Comparison of ENCODE assay signal across 16 cellular contexts in genomic region chr14:50794063-50794645, GRCh38. TPM values are rescaled to one million over a fixed set of nuclear protein-coding genes. Genes with fewer than 3 reads are reported as not detected.
A peak's percentile ranks its signal among the peaks of the same experiment; 100 is the strongest.
DNase-seq lines count a peak whose midpoint lies in the region; ATAC-seq, FAIRE-seq and TF ChIP-seq lines count a peak whose summit lies in the region.
"Had no signal": no experiment of that assay in that cellular context is flagged by ENCODE, and none has a peak within 500 bp of the region (broad histone marks: within the 10 kb centered on the region; RNA-seq: fewer than 3 reads in every experiment).

No MANE protein-coding gene starts in this region.

- H3K4me1 Mint-ChIP-seq in CD4-positive, alpha-beta T cell (ENCODE audit: low read depth): peaks cover 91% of the 10 kb centered on the region
- H3K4me1 Mint-ChIP-seq in T-cell: peaks cover 86 to 93% (median 89%) of the 10 kb centered on the region in 3 donors
- peaks cover 43 to 98% (median 89%) of the 10 kb centered on the region in 4 donors for H3K4me1 Mint-ChIP-seq in naive thymus-derived CD8-positive, alpha-beta T cell

- no peak for FAIRE-seq in urothelium cell line (lab: Jason Lieb, UNC)

- H3K27me3 Mint-ChIP-seq in CD4-positive, alpha-beta T cell: no peaks in the 10 kb centered on the region
- no peaks in the 10 kb centered on the region for H3K27me3 Mint-ChIP-seq in T-cell
- no peaks in the 10 kb centered on the region for H3K27me3 Mint-ChIP-seq in naive thymus-derived CD8-positive, alpha-beta T cell

- H3K27ac Mint-ChIP-seq in CD4-positive, alpha-beta T cell: peak overlapping the region; percentile 93
- peak overlapping the region; percentile 91 to 98 for H3K27ac Mint-ChIP-seq in T-cell
- H3K27ac Mint-ChIP-seq in naive thymus-derived CD8-positive, alpha-beta T cell: peak overlapping the region; percentile 65 to 99 (median 92)
- H3K27ac Mint-ChIP-seq: H9; T-helper 2 cell treated with Interferon-gamma antibody and Interleukin-4, amounts not matched to agents 5 μg/mL and 100 μg/mL, for 36 hours had no signal

- CTCF ChIA-PET in CD4-positive, alpha-beta T cell (lab: Charles Lee): interaction anchor here (0.9 to 4.2 kb wide), 4 partner anchors 8 to 66 kb away, joined by 3 to 22 read pairs (median 4); no protein-coding TSS in a partner anchor
- CTCF ChIA-PET in T-cell (lab: Charles Lee): interaction anchor here (0.6 to 5.7 kb wide), 7 partner anchors 16 to 1105 kb away, joined by 3 to 57 read pairs (median 3); no protein-coding TSS in a partner anchor

- TF ChIP-seq CTCF in CD4-positive, alpha-beta T cell (IDR thresholded peaks at IDR 0.05): no peak
- TF ChIP-seq CTCF in spleen (IDR thresholded peaks at IDR 0.05 in 8 of 11, conservative IDR thresholded peaks at IDR 0.05 in 3 of 11): no peak

- intact Hi-C loops in CD4-positive, alpha-beta T cell (cut with DNase I, micrococcal nuclease): loop anchor here in 1 of 2 experiments (5.0 kb wide), 1 partner anchor 38 kb away; the partner anchor contains the start of gene NIN
- intact Hi-C loops in spleen (cut with DNase I; ENCODE audit: low total_unique reads): no loop called here

- no peak for DNase-seq in CD4-positive, alpha-beta T cell
- DNase-seq in G401 (ENCODE audit: low spot score) (peak; percentile 70), T-cell (no peak), urothelium cell line (ENCODE audit: low spot score) (no peak), spleen (no peak)
- DNase-seq in naive thymus-derived CD8-positive, alpha-beta T cell: no peak
- no peak for DNase-seq in stimulated activated CD4-positive, alpha-beta T cell treated with anti-CD3 and anti-CD28 coated beads, Interleukin-1b, Interleukin-23, amount 100 ng/mL, for 48 hours
- DNase-seq: activated CD4-positive, alpha-beta T cell treated with anti-CD3 and anti-CD28 coated beads for 1 hour; central memory CD4-positive, alpha-beta T cell; EL; foreskin fibroblast; H9; left ventricle myocardium superior; NCI-H2029; testis had no signal

- peak overlapping the region; percentile 59 for H3K4me3 Mint-ChIP-seq in CD4-positive, alpha-beta T cell
- peak overlapping the region in 1 of 3 donors; percentile 22 for H3K4me3 Mint-ChIP-seq in T-cell
- H3K4me3 Mint-ChIP-seq in naive thymus-derived CD8-positive, alpha-beta T cell: peak overlapping the region in 9 of 10 donors; percentile 12 to 57 (median 24)
- H3K4me3 Mint-ChIP-seq: H9; T-helper 2 cell treated with Interferon-gamma antibody and Interleukin-4, amounts not matched to agents 5 μg/mL and 100 μg/mL, for 36 hours had no signal

- TF ChIP-seq POLR2A in spleen (IDR thresholded peaks at IDR 0.05): no peak

- WGBS in spleen, 5 donors: 66 to 75% (median 73%) methylated on average over 8 of the region's 8 CpGs

- H3K4me1 ChIP-seq in spleen: peaks cover 22 to 100% (median 70%) of the 10 kb centered on the region in 6 donors
- H3K4me1 ChIP-seq: testis had no signal

- H3K9me3 ChIP-seq in CD4-positive, alpha-beta T cell (ENCODE audit: control insufficient read depth, low read length): no peaks in the 10 kb centered on the region
- no peaks in the 10 kb centered on the region for H3K9me3 ChIP-seq in spleen
- H3K9me3 ChIP-seq: testis had no signal

- POLR2A ChIA-PET in CD4-positive, alpha-beta T cell (lab: Charles Lee): interaction anchor here (0.9 to 5.2 kb wide), 6 partner anchors 8 to 66 kb away, joined by 3 to 40 read pairs (median 7); partner anchors contain the start of gene NIN
- POLR2A ChIA-PET in T-cell (lab: Charles Lee): interaction anchor here (0.5 to 1.5 kb wide), 10 partner anchors 9 to 682 kb away, joined by 3 to 12 read pairs (median 5); no protein-coding TSS in a partner anchor
- POLR2A ChIA-PET in naive thymus-derived CD8-positive, alpha-beta T cell (lab: Charles Lee): interaction anchor here (1.0 to 4.9 kb wide), 6 partner anchors 9 to 65 kb away, joined by 3 to 50 read pairs (median 12); partner anchors contain the start of gene NIN

- peaks cover 0 to 74% (median 7%) of the 10 kb centered on the region in 6 donors for H3K36me3 ChIP-seq in spleen

- no peak for ATAC-seq in CD4-positive, alpha-beta T cell (ENCODE audit: poor library complexity)
- no peak for ATAC-seq in T-cell (replicated peaks in 1 of 4)
- ATAC-seq in naive thymus-derived CD8-positive, alpha-beta T cell: no peak
- ATAC-seq: left ventricle myocardium superior had no signal

- no peaks in the 10 kb centered on the region for H3K27me3 ChIP-seq in CD4-positive, alpha-beta T cell (ENCODE audit: control insufficient read depth, insufficient read depth, low read length)
- H3K27me3 ChIP-seq in spleen (replicated peaks in 1 of 7): no peaks in the 10 kb centered on the region
- H3K27me3 ChIP-seq: testis had no signal

- peaks cover 73% of the 10 kb centered on the region for H3K36me3 Mint-ChIP-seq in CD4-positive, alpha-beta T cell (ENCODE audit: low read depth)
- peaks cover 45% of the 10 kb centered on the region for H3K36me3 Mint-ChIP-seq in T-cell
- peaks cover 0 to 65% (median 13%) of the 10 kb centered on the region in 3 donors for H3K36me3 Mint-ChIP-seq in naive thymus-derived CD8-positive, alpha-beta T cell

- no peak overlapping the region for H3K4me3 ChIP-seq in spleen
- H3K4me3 ChIP-seq: testis had no signal

- in situ Hi-C loops in G401 (cut with HindIII; ENCODE audit: low sequenced_read_pairs): no loop called here

- no peaks in the 10 kb centered on the region for H3K9me3 Mint-ChIP-seq in CD4-positive, alpha-beta T cell
- no peaks in the 10 kb centered on the region for H3K9me3 Mint-ChIP-seq in T-cell
- no peaks in the 10 kb centered on the region for H3K9me3 Mint-ChIP-seq in naive thymus-derived CD8-positive, alpha-beta T cell
- H3K9me3 Mint-ChIP-seq: H9; T-helper 2 cell treated with Interferon-gamma antibody and Interleukin-4, amounts not matched to agents 5 μg/mL and 100 μg/mL, for 36 hours had no signal

- H3K27ac ChIP-seq in CD4-positive, alpha-beta T cell (ENCODE audit: low read depth, low read length): no peak overlapping the region
- peak overlapping the region in 2 of 8 donors; percentile 33 to 78 for H3K27ac ChIP-seq in spleen
- H3K27ac ChIP-seq: testis had no signal

RNA-seq across cellular contexts. Expression of gene NIN, which starts 36.8 kb away (rescaled TPM):
- total RNA-seq in CD4-positive, alpha-beta T cell: 10 to 100 TPM; 96.8 to 98.5 TPM
- 0.37 and 3.6 TPM in 2 replicates for total RNA-seq in G401 (2014; rRNA removed; shearing (Covaris generic))
- 100 to 1,000 TPM in 3 of 5 donors, 10 to 100 TPM in 2; 92.8 to 141 (median 106) TPM for total RNA-seq in T-cell
- total RNA-seq in naive thymus-derived CD8-positive, alpha-beta T cell: 100 to 1,000 TPM; 124 to 137 TPM
- 10 to 100 TPM; 37.1 to 60.2 (median 42.7) TPM for polyA plus RNA-seq in naive thymus-derived CD8-positive, alpha-beta T cell
- 100 to 1,000 TPM in 3 of 7 donors, 10 to 100 TPM in 4; 93.7 to 139 (median 99.8) TPM for total RNA-seq in spleen
- polyA plus RNA-seq in spleen: 10 to 100 TPM; 11.8 to 15.4 (median 15.1) TPM

Comparison
In these comparisons a context has a peak if more than half of its experiments do, and no peak if none do; other contexts are left out.
1. RNA of gene NIN, which starts 36.8 kb away (total RNA-seq): 124 to 137 TPM in naive thymus-derived CD8-positive, alpha-beta T cell, 92.8 to 141 TPM in T-cell, 93.7 to 139 TPM in spleen and 96.8 to 98.5 TPM in CD4-positive, alpha-beta T cell; 0.37 to 3.6 TPM in G401; every median in the first group is over 10 times any median in the second.
2. Peak in every context shown above with its lines, with median percentiles within 50 percentile points of each other: H3K27ac Mint-ChIP-seq.